In the genomic region with DNA sequence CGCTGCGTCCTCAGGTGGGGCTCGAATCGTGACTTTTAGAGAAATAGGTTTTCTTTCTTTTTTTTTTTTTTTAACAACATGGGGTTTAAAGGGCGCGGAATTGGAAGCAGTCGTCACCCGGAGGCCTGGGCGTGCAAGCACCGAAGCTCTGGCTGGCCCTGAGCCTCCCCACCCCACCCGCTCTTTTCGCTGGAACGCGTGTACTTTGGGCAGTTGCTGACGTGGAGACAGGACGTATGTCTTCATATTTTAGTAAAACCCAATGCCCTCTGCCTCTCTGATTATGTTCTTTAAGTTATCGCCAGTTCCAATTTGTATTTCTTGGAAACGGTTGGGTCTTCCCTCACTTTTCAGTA, we compare ENCODE assay signal across 8 cellular contexts. TPM values are rescaled to one million over a fixed set of nuclear protein-coding genes. Genes with fewer than 3 reads are reported as not detected.
DNase-seq lines count a peak whose midpoint lies in the region; ATAC-seq, FAIRE-seq and TF ChIP-seq lines count a peak whose summit lies in the region.

No MANE protein-coding gene starts in this region.

- H3K14ac ChIP-seq in H1 (ENCODE audit: insufficient read length), result no peak overlapping the region

- no peak for TF ChIP-seq CTCF in GM12875 (IDR thresholded peaks at IDR 0.05; ENCODE audit: borderline replicate concordance, insufficient read depth, low read depth, low read length)
- TF ChIP-seq CTCF in H1 (IDR thresholded peaks at IDR 0.05; ENCODE audit: control extremely low read depth in 1 of 3, insufficient read depth in 1 of 3, low read depth in 1 of 3, low read length in 3 of 3), result no peak
- TF ChIP-seq CTCF in mesothelial cell of epicardium (IDR thresholded peaks at IDR 0.05; ENCODE audit: unreplicated experiment), result no peak
- no peak for TF ChIP-seq CTCF in suprapubic skin (IDR thresholded peaks at IDR 0.05)

- H3K27me3 ChIP-seq in ACC112 (ENCODE audit: insufficient read depth, low read length) (no peaks in the 10 kb centered on the region), H1 (replicated peaks in 1 of 4; ENCODE audit: control insufficient read depth in 3 of 4, extremely low read depth in 1 of 4, insufficient read depth in 3 of 4, low read length in 3 of 4) (no peaks in the 10 kb centered on the region), suprapubic skin (no peaks in the 10 kb centered on the region)

- 1% methylated on average over 13 of the region's 18 CpGs; no CpG with 5 or more reads in 1 of the 2 experiments for WGBS in H1 (ENCODE audit: extremely low coverage in 1 of 2, insufficient coverage in 1 of 2, insufficient read length in 1 of 2, insufficient replicate concordance in 2 of 2, low coverage in 1 of 2, low lambda C conversion rate in 2 of 2, missing lambda C conversion rate in 1 of 2), 2 experiments
- WGBS in suprapubic skin, result under 1% methylated on average over 18 of the region's 18 CpGs

- no peak overlapping the region for H4K91ac ChIP-seq in H1 (replicated peaks; ENCODE audit: insufficient read length, low read length)

- H3K79me1 ChIP-seq in H1 (ENCODE audit: low read depth, low read length), result no peaks in the 10 kb centered on the region

- peak overlapping the region; percentile 74 for H4K5ac ChIP-seq in H1 (ENCODE audit: insufficient read length, low read depth, low read length)

- H3K27ac Mint-ChIP-seq in mesothelial cell of epicardium, result peak overlapping the region; percentile 98

- no peaks in the 10 kb centered on the region for H3K36me3 Mint-ChIP-seq in mesothelial cell of epicardium

- H3K23ac ChIP-seq in H1 (ENCODE audit: insufficient read length), result no peak overlapping the region

- H3K4me3 Mint-ChIP-seq in mesothelial cell of epicardium, result peak overlapping the region; percentile 94

- no peaks in the 10 kb centered on the region for H3K36me3 ChIP-seq in ACC112 (ENCODE audit: insufficient read depth, low read length)
- H3K36me3 ChIP-seq in H1 (ENCODE audit: control insufficient read depth in 2 of 4, insufficient read depth in 4 of 4, low read length in 3 of 4), result no peaks in the 10 kb centered on the region; a peak in 1 of 8 replicates
- H3K36me3 ChIP-seq in suprapubic skin, result no peaks in the 10 kb centered on the region

- TF ChIP-seq RAD21 in H1 (IDR thresholded peaks at IDR 0.05 in 1 of 2, conservative IDR thresholded peaks at IDR 0.05 in 1 of 2; ENCODE audit: low read depth in 2 of 2, low read length in 2 of 2), result no peak

- H2BK5ac ChIP-seq in H1 (ENCODE audit: low read depth, low read length), result no peak overlapping the region; the same call in 1 of the 2 replicates

- peak overlapping the region; percentile 83 for H2AFZ ChIP-seq in ACC112 (ENCODE audit: low read length, unreplicated experiment)
- H2AFZ ChIP-seq in H1 (ENCODE audit: low read length), result no peak overlapping the region

- FAIRE-seq in H1 (lab: Jason Lieb, UNC), result no peak

- H3K4me1 ChIP-seq in ACC112 (ENCODE audit: control insufficient read depth, insufficient read depth, low read length, unreplicated experiment) (peaks cover 13% of the 10 kb centered on the region), H1 (replicated peaks in 1 of 4; ENCODE audit: control insufficient read depth in 3 of 4, insufficient read depth in 4 of 4, low read length in 3 of 4) (peaks cover 0 to 5% (median 3%) of the 10 kb centered on the region in 4 experiments; a peak in 5 of 7 replicates), suprapubic skin (peaks cover 7% of the 10 kb centered on the region)

- CTCF ChIA-PET in H1 (lab: Charles Lee; ENCODE audit: partially characterized antibody), result interaction anchor here (0.6 to 1.3 kb wide), 7 partner anchors 9 to 123 kb away, joined by 3 to 4 read pairs (median 3); no protein-coding TSS in a partner anchor

- H3K9ac ChIP-seq in H1 (replicated peaks in 1 of 4; ENCODE audit: extremely low read depth in 1 of 4, low read depth in 3 of 4, low read length in 3 of 4), result peak overlapping the region; percentile 91 to 95 (median 93)

- no peak overlapping the region for H2BK120ac ChIP-seq in H1 (replicated peaks; ENCODE audit: low read depth, low read length)

- H2BK12ac ChIP-seq in H1 (ENCODE audit: low read depth, low read length), result no peak overlapping the region

- H3K4me3 ChIP-seq in ACC112 (ENCODE audit: low read depth, low read length) (peak overlapping the region; percentile 99), GM12875 (ENCODE audit: low read depth, low read length) (peak overlapping the region; percentile 76), H1 (ENCODE audit: extremely low read depth in 1 of 4, insufficient read depth in 2 of 4, low read depth in 3 of 4, low read length in 4 of 4) (peak overlapping the region; percentile 77 to 99 (median 94)), suprapubic skin (peak overlapping the region; percentile 99)

- H3K56ac ChIP-seq in H1 (replicated peaks; ENCODE audit: insufficient read length, low read depth, low read length), result peak overlapping the region; percentile 95

- peak overlapping the region; percentile 98 for H4K8ac ChIP-seq in H1 (ENCODE audit: extremely low read depth, insufficient read depth, low read length)

- DNase-seq in SW480 (ENCODE audit: low spot score) (peak; percentile 41), H1 (ENCODE audit: low read depth in 1 of 2, low spot score in 2 of 2) (no peak), mesothelial cell of epicardium (ENCODE audit: low spot score in 2 of 2, unreplicated experiment in 2 of 2) (no peak), suprapubic skin (ENCODE audit: low spot score in 2 of 2) (peak; percentile 78 to 84), SKM-1 (lab: John Stamatoyannopoulos, UW; ENCODE audit: unreplicated experiment) (no peak)

- peak; percentile 28 for ATAC-seq in HG03354 (IDR thresholded peaks at IDR 0.05; ENCODE audit: poor library complexity, severe bottlenecking, unreplicated experiment)

- peak overlapping the region; percentile 80 to 97 for H3K4me2 ChIP-seq in H1 (ENCODE audit: insufficient read depth in 1 of 2, low read depth in 2 of 2, low read length in 2 of 2)

- no peaks in the 10 kb centered on the region for H4K20me1 ChIP-seq in H1 (replicated peaks in 1 of 2; ENCODE audit: control insufficient read depth in 1 of 2, insufficient read depth in 2 of 2, low read length in 2 of 2)

- H3K4ac ChIP-seq in H1 (replicated peaks; ENCODE audit: insufficient read length, low read depth, low read length), result peak overlapping the region; percentile 23

- no peaks in the 10 kb centered on the region for H3K27me3 Mint-ChIP-seq in mesothelial cell of epicardium (ENCODE audit: low read depth)

- no peak overlapping the region for H2AK5ac ChIP-seq in H1 (ENCODE audit: low read depth, low read length)

- H3K9me3 ChIP-seq in H1 (ENCODE audit: insufficient read depth in 2 of 2, low read depth in 1 of 2, low read length in 1 of 2) (no peaks in the 10 kb centered on the region), suprapubic skin (no peaks in the 10 kb centered on the region)

- TF ChIP-seq EP300 in H1 (IDR thresholded peaks at IDR 0.05; ENCODE audit: borderline replicate concordance in 1 of 2, low read depth in 2 of 2, low read length in 2 of 2) (no peak), suprapubic skin (IDR thresholded peaks at IDR 0.05) (no peak)

- POLR2A ChIA-PET in H1 (lab: Charles Lee; ENCODE audit: partially characterized antibody), result interaction anchor here (0.7 to 3.3 kb wide), 13 partner anchors 9 to 172 kb away, joined by 3 to 17 read pairs (median 4); a partner anchor contains a TSS

- TF ChIP-seq POLR2A in H1 (IDR thresholded peaks at IDR 0.05; ENCODE audit: control extremely low read depth in 1 of 2, low read depth in 2 of 2, low read length in 2 of 2) (no peak), suprapubic skin (IDR thresholded peaks at IDR 0.05) (no peak)

- H2BK15ac ChIP-seq in H1 (ENCODE audit: low read length), result no peak overlapping the region

- no peak overlapping the region for H2BK20ac ChIP-seq in H1 (ENCODE audit: low read length)

- H3K27ac ChIP-seq in ACC112 (ENCODE audit: low read depth, low read length) (peak overlapping the region; percentile 85), H1 (ENCODE audit: low read depth, low read length) (peak overlapping the region; percentile 88), suprapubic skin (peak overlapping the region; percentile 98)

- peak overlapping the region; percentile 62; the same call in 1 of the 2 replicates for H3K18ac ChIP-seq in H1 (ENCODE audit: extremely low read depth, low read length)

- H3K9me3 Mint-ChIP-seq in mesothelial cell of epicardium, result no peaks in the 10 kb centered on the region

- H3K4me1 Mint-ChIP-seq in mesothelial cell of epicardium, result peaks cover 11% of the 10 kb centered on the region

- peaks cover 5% of the 10 kb centered on the region; the same call in 1 of the 2 replicates for H3K23me2 ChIP-seq in H1 (ENCODE audit: low read depth, low read length)

- H3K79me2 ChIP-seq in ACC112 (ENCODE audit: control insufficient read depth, insufficient read depth, low read length, unreplicated experiment), result peaks cover 22% of the 10 kb centered on the region
- H3K79me2 ChIP-seq in H1 (ENCODE audit: control insufficient read depth in 1 of 2, insufficient read depth in 2 of 2, low read length in 2 of 2), result peaks cover 0 to 12% of the 10 kb centered on the region in 2 experiments; a peak in 2 of 4 replicates

TF ChIP-seq in H1, 55 proteins besides CTCF, POLR2A, EP300 and RAD21 (continues in another document):
- TF ChIP-seq SAP30 (IDR thresholded peaks at IDR 0.05; ENCODE audit: insufficient read depth, insufficient replicate concordance, low read length) (no peak), SIN3A (conservative IDR thresholded peaks at IDR 0.05 in 1 of 2, IDR thresholded peaks at IDR 0.05 in 1 of 2; ENCODE audit: low read depth in 1 of 2, low read length in 2 of 2) (no peak), TAF1 (IDR thresholded peaks at IDR 0.05; ENCODE audit: low read depth, low read length) (no peak), TAF7 (optimal IDR thresholded peaks at IDR 0.05; ENCODE audit: borderline replicate concordance, low read depth, low read length) (no peak), TCF12 (IDR thresholded peaks at IDR 0.05; ENCODE audit: low read depth, low read length) (no peak), RNF2 (IDR thresholded peaks at IDR 0.05; ENCODE audit: borderline replicate concordance, low read depth, low read length, missing control alignments, poor library complexity, severe bottlenecking) (no peak), TEAD4 (IDR thresholded peaks at IDR 0.05; ENCODE audit: low read depth, low read length) (no peak), SP4 (IDR thresholded peaks at IDR 0.05; ENCODE audit: low read length) (no peak), KDM4A (IDR thresholded peaks at IDR 0.05; ENCODE audit: low read depth, low read length, severe bottlenecking) (no peak)

RNA-seq across cellular contexts. Expression of a gene that starts 0.6 kb away (rescaled TPM):
- total RNA-seq in H1 (2021; fragmentation: NEBNext Ultra II Directional; extraction: Animal tissue kit (Norgen Biotek cat#: 25700)), result 5.4 and 6.0 TPM in 2 replicates
- 5.0 and 8.4 TPM in 2 replicates for polyA plus RNA-seq in H1 (2011; rRNA removed)
- 4.1 TPM for polyA plus RNA-seq in H1 (2011; cell fraction: cytosol; rRNA removed)
- 4.6 TPM for polyA plus RNA-seq in H1 (2011; cell fraction: nucleus; rRNA removed)
- 3.8 to 6.0 TPM (median 4.6 TPM) in 4 replicates for polyA plus RNA-seq in H1 (2012, experiment 1 of 2)
- polyA plus RNA-seq in H1 (2012, experiment 2 of 2), result 6.0 TPM
- polyA plus RNA-seq in H1 (2013, experiment 1 of 2), result 4.1 TPM
- 4.7 TPM for polyA plus RNA-seq in H1 (2013, experiment 2 of 2)
- polyA minus RNA-seq in H1 (2011; rRNA and poly(A)+ RNA removed), result 1.6 and 2.3 TPM in 2 replicates
- polyA minus RNA-seq in H1 (2011; cell fraction: cytosol; rRNA and poly(A)+ RNA removed), result 2.8 TPM
- 4.9 TPM for polyA minus RNA-seq in H1 (2011; cell fraction: nucleus; rRNA and poly(A)+ RNA removed)
- total RNA-seq in mesothelial cell of epicardium (4.5 to 6.2 TPM (median 4.6 TPM) in 3 replicates), suprapubic skin (10 to 100 TPM in 1 of 4 donors, not detected in 3; 17.5 TPM)

Comparison
In these comparisons a context has a peak if more than half of its experiments do, and no peak if none do; other contexts are left out.
1. DNase-seq: peak in SW480 (single experiment) and suprapubic skin (2 of 2); none in H1 (0 of 2), mesothelial cell of epicardium (0 of 2) and SKM-1 (single experiment).
2. Peak in every context shown above with its lines, with median percentiles within 50 percentile points of each other: H3K27ac ChIP-seq and H3K4me3 ChIP-seq.